8 cellular contexts compared by ENCODE assay signal in genomic region chr1:207823880-207824566, GRCh38.
DNase-seq lines count a peak whose midpoint lies in the region; ATAC-seq and TF ChIP-seq lines count a peak whose summit lies in the region.

No MANE protein-coding gene starts in this region.

- TF ChIP-seq POLR2A in ovary (IDR thresholded peaks at IDR 0.05) = peak; percentile 94
- TF ChIP-seq POLR2A in tibial nerve (IDR thresholded peaks at IDR 0.05) = peak; percentile 84 to 92

- H3K36me3 ChIP-seq in ovary (no peaks in the 10 kb centered on the region), tibial nerve (peaks cover 0 to 4% (median 0%) of the 10 kb centered on the region in 3 donors)

- peaks cover 28% of the 10 kb centered on the region for H3K36me3 Mint-ChIP-seq in activated naive CD8-positive, alpha-beta T cell treated with anti-CD3 and anti-CD28 coated beads for 36 hours

- in situ Hi-C loops in SK-MEL-5 (cut with HindIII; ENCODE audit: low pct_unique_long_range_greater_than_20kb, low sequenced_read_pairs) = no loop called here

- WGBS in ovary, 3 donors = 1 to 6% (median 2%) methylated on average over 9 of the region's 9 CpGs
- 0 to 1% methylated on average over 9 of the region's 9 CpGs for WGBS in tibial nerve, 2 donors

- H3K9me3 Mint-ChIP-seq in activated naive CD8-positive, alpha-beta T cell treated with anti-CD3 and anti-CD28 coated beads for 36 hours = no peaks in the 10 kb centered on the region

- peak overlapping the region; percentile 78 for H3K4me3 ChIP-seq in ovary
- H3K4me3 ChIP-seq in tibial nerve = peak overlapping the region; percentile 58 to 86 (median 71)

- TF ChIP-seq CTCF in ovary (IDR thresholded peaks at IDR 0.05) = peak; percentile 25 to 97 (median 95)
- peak; percentile 58 to 96 (median 93) for TF ChIP-seq CTCF in tibial nerve (IDR thresholded peaks at IDR 0.05)

- H3K27me3 Mint-ChIP-seq in activated naive CD8-positive, alpha-beta T cell treated with anti-CD3 and anti-CD28 coated beads for 36 hours = no peaks in the 10 kb centered on the region

- H3K27ac ChIP-seq in ovary (peak overlapping the region; percentile 96 to 97), tibial nerve (peak overlapping the region; percentile 97 to 99 (median 98))

- peak overlapping the region; percentile 77 for H3K4me3 Mint-ChIP-seq in activated naive CD8-positive, alpha-beta T cell treated with anti-CD3 and anti-CD28 coated beads for 36 hours

- peak overlapping the region; percentile 91 for H3K27ac Mint-ChIP-seq in activated naive CD8-positive, alpha-beta T cell treated with anti-CD3 and anti-CD28 coated beads for 36 hours

- H3K4me1 Mint-ChIP-seq in activated naive CD8-positive, alpha-beta T cell treated with anti-CD3 and anti-CD28 coated beads for 36 hours = peaks cover 79% of the 10 kb centered on the region

- H3K27me3 ChIP-seq in ovary (no peaks in the 10 kb centered on the region), tibial nerve (no peaks in the 10 kb centered on the region)

- TF ChIP-seq EP300 in ovary (IDR thresholded peaks at IDR 0.05) (no peak), tibial nerve (IDR thresholded peaks at IDR 0.05) (peak; percentile 65 to 99)

- DNase-seq in DMS 273 (lab: John Stamatoyannopoulos, UW; ENCODE audit: unreplicated experiment) (peak; percentile 65), DMS 273 treated with DMSO at 0.1 percent for 48 hours (lab: John Stamatoyannopoulos, UW) (no peak), SK-MEL-5 (ENCODE audit: low read depth, low spot score) (peak; percentile 93), glomerular visceral epithelial cell (ENCODE audit: extremely low spot score) (peak; percentile 96), ovary (peak; percentile 84 to 86 (median 84)), tibial nerve (ENCODE audit: low spot score in 2 of 2) (peak; percentile 73 to 82)
- peak; percentile 76 for DNase-seq in activated naive CD8-positive, alpha-beta T cell treated with anti-CD3 and anti-CD28 coated beads for 36 hours

- intact Hi-C loops in ovary (cut with DNase I) = loop anchor here in 2 of 4 donors (2.0 to 10.0 kb wide), 2 partner anchors 45 to 141 kb away; no protein-coding TSS in a partner anchor

- ATAC-seq in HG03066 (IDR thresholded peaks at IDR 0.05; ENCODE audit: low read depth, unreplicated experiment) = peak; percentile 20

- H3K9me3 ChIP-seq in ovary (no peaks in the 10 kb centered on the region), tibial nerve (no peaks in the 10 kb centered on the region)

- peaks cover 42% of the 10 kb centered on the region for H3K4me1 ChIP-seq in ovary (ENCODE audit: insufficient read depth)
- peaks cover 0 to 84% (median 70%) of the 10 kb centered on the region in 4 donors for H3K4me1 ChIP-seq in tibial nerve
